Comparison of ENCODE assay signal across 16 cellular contexts in genomic region chr12:91627225-91627624, GRCh38.
A peak's percentile ranks its signal among the peaks of the same experiment; 100 is the strongest.
DNase-seq lines count a peak whose midpoint lies in the region; ATAC-seq and TF ChIP-seq lines count a peak whose summit lies in the region.
"Had no signal": no experiment of that assay in that cellular context is flagged by ENCODE, and none has a peak within 500 bp of the region (broad histone marks: within the 10 kb centered on the region; RNA-seq: fewer than 3 reads in every experiment).

No MANE protein-coding gene starts in this region.

- H3K36me3 ChIP-seq in RWPE2 (ENCODE audit: low read depth): no peaks in the 10 kb centered on the region
- H3K36me3 ChIP-seq: HAP-1 had no signal

- H3K9me3 ChIP-seq in RWPE2 (ENCODE audit: severe bottlenecking): no peaks in the 10 kb centered on the region
- H3K9me3 ChIP-seq: Caco-2, HAP-1 had no signal

- H3K27me3 ChIP-seq in RWPE2 (ENCODE audit: insufficient read depth, poor library complexity, severe bottlenecking) (no peaks in the 10 kb centered on the region), foreskin keratinocyte (no peaks in the 10 kb centered on the region)

- H3K27ac ChIP-seq in RWPE2 (ENCODE audit: poor library complexity, severe bottlenecking): no peak overlapping the region
- H3K27ac ChIP-seq in foreskin keratinocyte: peak overlapping the region; percentile 26

- no peak overlapping the region for H3K4me3 ChIP-seq in RWPE2 (ENCODE audit: severe bottlenecking)
- H3K4me3 ChIP-seq in epithelial cell of esophagus (ENCODE audit: low read length): no peak overlapping the region
- H3K4me3 ChIP-seq: HAP-1 had no signal

- ATAC-seq in RWPE2 (ENCODE audit: low read depth): peak; percentile 59; the same call in 2 of the 3 replicates
- peak; percentile 59 for ATAC-seq in foreskin keratinocyte
- ATAC-seq in activated CD4-positive, CD25-positive, alpha-beta regulatory T cell treated with anti-CD3 and anti-CD28 coated beads, Interleukin-2, amount 50 U/mL, for 24 hours: no peak

- H3K4me1 ChIP-seq in RWPE2 (ENCODE audit: insufficient read depth, poor library complexity, severe bottlenecking): no peaks in the 10 kb centered on the region
- H3K4me1 ChIP-seq in foreskin keratinocyte: peaks cover 3% of the 10 kb centered on the region
- H3K4me1 ChIP-seq: Caco-2, HAP-1 had no signal

- peak; percentile 7 for DNase-seq in HPDE6-E6E7 (ENCODE audit: extremely low spot score)
- no peak for DNase-seq in RWPE2 (ENCODE audit: low spot score)
- DNase-seq in epithelial cell of esophagus (ENCODE audit: low read depth): peak; percentile 87
- DNase-seq in foreskin keratinocyte: peak; percentile 59 to 84
- DNase-seq in NCI-H524 (lab: John Stamatoyannopoulos, UW): no peak
- DNase-seq in effector CD4-positive, alpha-beta T cell: no peak
- no peak for DNase-seq in NOMO-1 treated with dmso at 0.1 percent for 144 hours (lab: John Stamatoyannopoulos, UW; ENCODE audit: unreplicated experiment)
- DNase-seq: C1 segment of cervical spinal cord; Caco-2; CD4-positive, alpha-beta memory T cell; DMS153; DND-41; GOT3; HFFc6 had no signal

- TF ChIP-seq CTCF in RWPE2 (IDR thresholded peaks at IDR 0.05; ENCODE audit: poor library complexity, severe bottlenecking) (no peak), epithelial cell of esophagus (IDR thresholded peaks at IDR 0.05; ENCODE audit: insufficient read depth, low read depth, low read length, missing control alignments) (no peak), foreskin keratinocyte (conservative IDR thresholded peaks at IDR 0.05) (no peak)

Comparison
In these comparisons a context has a peak if more than half of its experiments do, and no peak if none do; other contexts are left out.
1. DNase-seq: peak in HPDE6-E6E7 (single experiment), epithelial cell of esophagus (single experiment) and foreskin keratinocyte (2 of 2); none in RWPE2 (single experiment), NCI-H524 (0 of 2), effector CD4-positive, alpha-beta T cell (single experiment) and NOMO-1 treated with dmso at 0.1 percent for 144 hours (single experiment).
2. ATAC-seq: peak in RWPE2 (single experiment) and foreskin keratinocyte (single experiment); none in activated CD4-positive, CD25-positive, alpha-beta regulatory T cell treated with anti-CD3 and anti-CD28 coated beads, Interleukin-2, amount 50 U/mL, for 24 hours (0 of 2).